ENCODE assay signal across 17 cellular contexts in the genomic region with DNA sequence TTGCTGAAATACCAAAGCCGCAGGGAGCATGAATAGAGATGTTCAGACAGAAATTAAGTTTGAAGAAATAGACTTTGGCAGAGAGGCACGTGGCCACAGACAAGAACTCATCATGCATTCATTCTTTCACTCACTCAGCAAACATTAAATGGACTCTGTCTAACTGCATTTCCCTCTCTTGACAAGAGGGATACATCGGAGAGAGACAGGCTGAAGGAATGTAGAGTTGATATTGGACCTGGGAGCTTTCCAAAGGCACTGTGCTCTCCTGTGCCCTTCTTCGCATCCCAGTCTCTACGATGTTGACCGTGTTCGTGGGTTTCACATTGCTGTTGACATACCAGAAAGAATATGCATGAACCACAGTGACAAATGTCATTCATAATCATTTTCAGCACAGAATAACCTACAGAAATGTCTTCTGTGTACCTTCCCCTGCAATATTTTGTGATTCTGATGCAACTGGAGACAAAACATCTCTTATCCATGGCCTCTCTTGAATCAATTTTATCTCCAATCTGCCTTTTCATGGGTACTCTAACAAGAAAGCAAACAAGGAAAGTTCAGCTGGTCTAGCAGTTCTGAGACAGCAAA. TPM values are rescaled to one million over a fixed set of nuclear protein-coding genes. Genes with fewer than 3 reads are reported as not detected.
DNase-seq lines count a peak whose midpoint lies in the region; ATAC-seq and TF ChIP-seq lines count a peak whose summit lies in the region.
"Had no signal": no experiment of that assay in that cellular context is flagged by ENCODE, and none has a peak within 500 bp of the region (broad histone marks: within the 10 kb centered on the region; RNA-seq: fewer than 3 reads in every experiment).

No MANE protein-coding gene starts in this region.

- H3K9me3 Mint-ChIP-seq in Caco-2 (ENCODE audit: unreplicated experiment) (no peaks in the 10 kb centered on the region), type B pancreatic cell (no peaks in the 10 kb centered on the region), glutamatergic neuron (ENCODE audit: unreplicated experiment) (peaks cover 5% of the 10 kb centered on the region)
- H3K9me3 Mint-ChIP-seq in activated T-helper 17 cell treated with anti-CD3 and anti-CD28 coated beads, Interleukin-2, amount 50 U/mL, for 72 hours, result no peaks in the 10 kb centered on the region
- H3K9me3 Mint-ChIP-seq: GM23338, H9 had no signal

- no peaks in the 10 kb centered on the region for H3K36me3 ChIP-seq in Caco-2 (ENCODE audit: control insufficient read depth, insufficient read depth, low read length)
- H3K36me3 ChIP-seq in right lobe of liver, result no peaks in the 10 kb centered on the region
- no peaks in the 10 kb centered on the region for H3K36me3 ChIP-seq in Karpas-422 (ENCODE audit: insufficient read depth, low read length)
- peaks cover 0 to 5% (median 0%) of the 10 kb centered on the region in 3 donors for H3K36me3 ChIP-seq in tibial nerve

- peaks cover 43% of the 10 kb centered on the region for H3K4me1 ChIP-seq in Caco-2
- H3K4me1 ChIP-seq in right lobe of liver, result peaks cover 0 to 45% (median 8%) of the 10 kb centered on the region in 4 donors
- H3K4me1 ChIP-seq in Karpas-422 (ENCODE audit: low read length), result no peaks in the 10 kb centered on the region
- H3K4me1 ChIP-seq in tibial nerve, result no peaks in the 10 kb centered on the region

- TF ChIP-seq POLR2A in right lobe of liver (IDR thresholded peaks at IDR 0.05) (no peak), tibial nerve (IDR thresholded peaks at IDR 0.05) (no peak)

- POLR2A ChIA-PET in Caco-2 (lab: Charles Lee), result no interaction called here

- no peak for TF ChIP-seq CTCF in Caco-2 (IDR thresholded peaks at IDR 0.05; ENCODE audit: insufficient read depth in 1 of 2, low read depth in 1 of 2, low read length in 1 of 2, severe bottlenecking in 1 of 2, unreplicated experiment in 1 of 2)
- TF ChIP-seq CTCF in right lobe of liver (IDR thresholded peaks at IDR 0.05), result no peak
- TF ChIP-seq CTCF in type B pancreatic cell (conservative IDR thresholded peaks at IDR 0.05), result no peak
- TF ChIP-seq CTCF in glutamatergic neuron (IDR thresholded peaks at IDR 0.05; ENCODE audit: partially characterized antibody, unreplicated experiment), result no peak
- no peak for TF ChIP-seq CTCF in tibial nerve (IDR thresholded peaks at IDR 0.05)

- no peak for ATAC-seq in activated T-helper 17 cell treated with anti-CD3 and anti-CD28 coated beads, Interleukin-2, amount 50 U/mL, for 72 hours (replicated peaks)
- peak in 3 of 4 donors; percentile 5 to 7 (median 6) for ATAC-seq in right lobe of liver
- ATAC-seq: GM12878, GM23338, K562 had no signal

- no peaks in the 10 kb centered on the region for H4K20me1 ChIP-seq in Karpas-422 (ENCODE audit: insufficient read depth, low read depth, low read length)
- H4K20me1 ChIP-seq: BLaER1 treated with 17β-estradiol and CSF1 and Interleukin-3, amounts not matched to agents 10 nM and 100 nM had no signal

- peak overlapping the region in 2 of 3 donors; percentile 77 to 93 for H3K27ac ChIP-seq in right lobe of liver
- H3K27ac ChIP-seq in Karpas-422 (ENCODE audit: low read length), result no peak overlapping the region
- H3K27ac ChIP-seq in tibial nerve, result no peak overlapping the region
- H3K27ac ChIP-seq: BLaER1 treated with 17β-estradiol and CSF1 and Interleukin-3, amounts not matched to agents 10 nM and 100 nM had no signal

- H3K27ac Mint-ChIP-seq in Caco-2 (ENCODE audit: unreplicated experiment) (peak overlapping the region; percentile 86), type B pancreatic cell (peak overlapping the region; percentile 0), glutamatergic neuron (ENCODE audit: unreplicated experiment) (no peak overlapping the region)
- peak overlapping the region; percentile 35 for H3K27ac Mint-ChIP-seq in activated T-helper 17 cell treated with anti-CD3 and anti-CD28 coated beads, Interleukin-2, amount 50 U/mL, for 72 hours
- H3K27ac Mint-ChIP-seq: GM23338, H9 had no signal

- peaks cover 7% of the 10 kb centered on the region for H3K4me1 Mint-ChIP-seq in Caco-2 (ENCODE audit: low read depth, unreplicated experiment)
- H3K4me1 Mint-ChIP-seq in activated T-helper 17 cell treated with anti-CD3 and anti-CD28 coated beads, Interleukin-2, amount 50 U/mL, for 72 hours, result no peaks in the 10 kb centered on the region
- peaks cover 14% of the 10 kb centered on the region for H3K4me1 Mint-ChIP-seq in type B pancreatic cell (ENCODE audit: unreplicated experiment)
- no peaks in the 10 kb centered on the region for H3K4me1 Mint-ChIP-seq in glutamatergic neuron (ENCODE audit: low read depth, unreplicated experiment)

- DNase-seq in Caco-2, result no peak
- no peak for DNase-seq in right lobe of liver
- DNase-seq in type B pancreatic cell (ENCODE audit: extremely low spot score, unreplicated experiment), result no peak
- no peak for DNase-seq in Karpas-422
- DNase-seq in glutamatergic neuron, result no peak
- no peak for DNase-seq in tibial nerve (ENCODE audit: low spot score in 2 of 2)
- DNase-seq: 8988T; ACHN; Calu3; CD4-positive, CD25-positive, alpha-beta regulatory T cell; DMS 273 treated with DMSO at 0.1 percent for 48 hours; H9 had no signal

- no peaks in the 10 kb centered on the region for H3K9me2 ChIP-seq in Karpas-422 (replicated peaks; ENCODE audit: insufficient read depth, low read length)

- no peak overlapping the region for H3K9ac ChIP-seq in Karpas-422 (ENCODE audit: low read length)
- H3K9ac ChIP-seq: BLaER1 treated with 17β-estradiol and CSF1 and Interleukin-3, amounts not matched to agents 10 nM and 100 nM had no signal

- no TSS peak for BruUV-seq in Caco-2 (replicated peaks; lab: Mats Ljungman, UMichigan)

- CTCF ChIA-PET in Caco-2 (lab: Charles Lee), result no interaction called here

- H3K27me3 Mint-ChIP-seq in Caco-2 (ENCODE audit: insufficient read depth, unreplicated experiment) (no peaks in the 10 kb centered on the region), type B pancreatic cell (no peaks in the 10 kb centered on the region), glutamatergic neuron (ENCODE audit: unreplicated experiment) (no peaks in the 10 kb centered on the region)
- H3K27me3 Mint-ChIP-seq in activated T-helper 17 cell treated with anti-CD3 and anti-CD28 coated beads, Interleukin-2, amount 50 U/mL, for 72 hours, result no peaks in the 10 kb centered on the region
- H3K27me3 Mint-ChIP-seq: CD4-positive, CD25-positive, alpha-beta regulatory T cell had no signal

- no peaks in the 10 kb centered on the region for H3K79me2 ChIP-seq in Karpas-422 (ENCODE audit: low read length)

- intact Hi-C loops in Caco-2 (cut with micrococcal nuclease; ENCODE audit: unreplicated experiment) (no loop called here), right lobe of liver (cut with DNase I) (loop anchor here in 1 of 2 donors (10.0 kb wide), 1 partner anchor 168 kb away; a partner anchor contains a TSS)

- H3K36me3 Mint-ChIP-seq in Caco-2 (ENCODE audit: insufficient read depth, unreplicated experiment) (peaks cover 8% of the 10 kb centered on the region), type B pancreatic cell (no peaks in the 10 kb centered on the region), glutamatergic neuron (ENCODE audit: unreplicated experiment) (no peaks in the 10 kb centered on the region)
- H3K36me3 Mint-ChIP-seq in activated T-helper 17 cell treated with anti-CD3 and anti-CD28 coated beads, Interleukin-2, amount 50 U/mL, for 72 hours (ENCODE audit: low read depth), result peaks cover 7% of the 10 kb centered on the region

- 31% methylated on average over 7 of the region's 7 CpGs for WGBS in right lobe of liver (ENCODE audit: insufficient coverage, low coverage, low lambda C conversion rate, missing lambda C conversion rate)
- 85 to 94% methylated on average over 7 of the region's 7 CpGs for WGBS in tibial nerve, 2 donors

- H3K27me3 ChIP-seq in Caco-2 (replicated peaks; ENCODE audit: control insufficient read depth, insufficient read depth, low read length), result no peaks in the 10 kb centered on the region
- H3K27me3 ChIP-seq in right lobe of liver, result no peaks in the 10 kb centered on the region
- no peaks in the 10 kb centered on the region for H3K27me3 ChIP-seq in Karpas-422 (ENCODE audit: low read length)
- H3K27me3 ChIP-seq in tibial nerve, result no peaks in the 10 kb centered on the region
- H3K27me3 ChIP-seq: BLaER1 treated with 17β-estradiol and CSF1 and Interleukin-3, amounts not matched to agents 10 nM and 100 nM had no signal

- H2AFZ ChIP-seq in Karpas-422 (ENCODE audit: low read length), result no peak overlapping the region
- H2AFZ ChIP-seq: GM23338 had no signal

- H3K4me2 ChIP-seq in Karpas-422 (ENCODE audit: low read depth, low read length, poor library complexity, severe bottlenecking), result no peak overlapping the region
- H3K4me2 ChIP-seq: BLaER1 treated with 17β-estradiol and CSF1 and Interleukin-3, amounts not matched to agents 10 nM and 100 nM; GM23338 had no signal

- no peak overlapping the region for H3K4me3 Mint-ChIP-seq in Caco-2 (ENCODE audit: unreplicated experiment)
- H3K4me3 Mint-ChIP-seq in activated T-helper 17 cell treated with anti-CD3 and anti-CD28 coated beads, Interleukin-2, amount 50 U/mL, for 72 hours, result no peak overlapping the region
- no peak overlapping the region for H3K4me3 Mint-ChIP-seq in type B pancreatic cell
- no peak overlapping the region for H3K4me3 Mint-ChIP-seq in glutamatergic neuron (ENCODE audit: unreplicated experiment)
- H3K4me3 Mint-ChIP-seq: CD4-positive, CD25-positive, alpha-beta regulatory T cell; GM23338; H9 had no signal

- no peak overlapping the region for H3K4me3 ChIP-seq in Caco-2 (ENCODE audit: low read depth, low read length)
- H3K4me3 ChIP-seq in right lobe of liver, result no peak overlapping the region
- H3K4me3 ChIP-seq in Karpas-422 (ENCODE audit: low read length), result no peak overlapping the region
- no peak overlapping the region for H3K4me3 ChIP-seq in tibial nerve
- H3K4me3 ChIP-seq: BLaER1 treated with 17β-estradiol and CSF1 and Interleukin-3, amounts not matched to agents 10 nM and 100 nM; GM12878; GM23338; K562 had no signal

- no peak for TF ChIP-seq EP300 in tibial nerve (IDR thresholded peaks at IDR 0.05)

- H3K9me3 ChIP-seq in Caco-2 (no peaks in the 10 kb centered on the region), right lobe of liver (no peaks in the 10 kb centered on the region), Karpas-422 (ENCODE audit: low read length) (no peaks in the 10 kb centered on the region), tibial nerve (no peaks in the 10 kb centered on the region)
- H3K9me3 ChIP-seq: BLaER1 treated with 17β-estradiol and CSF1 and Interleukin-3, amounts not matched to agents 10 nM and 100 nM had no signal

RNA-seq across cellular contexts. Expression of a gene that starts 34.8 kb away (rescaled TPM):
- 362 and 407 TPM in 2 replicates for total RNA-seq in Caco-2 (2022)
- total RNA-seq in activated T-helper 17 cell treated with anti-CD3 and anti-CD28 coated beads, Interleukin-2, amount 50 U/mL, for 72 hours, result 100 to 1,000 TPM; 157 to 231 TPM
- 100 to 1,000 TPM in 5 of 6 experiments, 10 to 100 TPM in 1; 88.5 to 139 (median 119) TPM for total RNA-seq in right lobe of liver
- 292 and 372 TPM in 2 replicates for total RNA-seq in type B pancreatic cell (ENCODE audit: low replicate concordance)
- 24.9 and 51.3 TPM in 2 replicates for total RNA-seq in Karpas-422 (2014; rRNA removed; shearing (Covaris generic); ENCODE audit: low replicate concordance)
- 31.2 TPM for total RNA-seq in glutamatergic neuron (ENCODE audit: unreplicated experiment)
- total RNA-seq in tibial nerve, result 100 to 1,000 TPM; 249 to 611 (median 391) TPM

Comparison
In these comparisons a context has a peak if more than half of its experiments do, and no peak if none do; other contexts are left out.
1. H3K27ac ChIP-seq: peak in right lobe of liver (2 of 3); none in Karpas-422 (single experiment) and tibial nerve (0 of 4).